8 cellular contexts compared by ENCODE assay signal in genomic region chr16:58127033-58127556, GRCh38. TPM values are rescaled to one million over a fixed set of nuclear protein-coding genes. Genes with fewer than 3 reads are reported as not detected.
DNase-seq lines count a peak whose midpoint lies in the region; ATAC-seq and TF ChIP-seq lines count a peak whose summit lies in the region.

No MANE protein-coding gene starts in this region.

- H3K27ac Mint-ChIP-seq in Calu3 (ENCODE audit: unreplicated experiment): peak overlapping the region; percentile 63

- CTCF ChIA-PET in Calu3 (lab: Charles Lee) (interaction anchor here (0.6 to 3.0 kb wide), 7 partner anchors 11 to 261 kb away, joined by 3 to 8 read pairs (median 3); no protein-coding TSS in a partner anchor), HEK293T (lab: Yijun Ruan, JAX) (interaction anchor here (0.6 to 2.4 kb wide), 8 partner anchors 9 to 102 kb away, joined by 3 to 7 read pairs (median 3); no protein-coding TSS in a partner anchor)

- no peaks in the 10 kb centered on the region for H3K9me3 Mint-ChIP-seq in Calu3 (ENCODE audit: low read depth, unreplicated experiment)

- 3% methylated on average over 7 of the region's 7 CpGs for WGBS in aorta, 2 donors

- DNase-seq in Calu3 (no peak), HEK293T (ENCODE audit: extremely low spot score) (no peak), T-helper 1 cell (peak in 3 of 5 donors; percentile 24 to 54 (median 43)), epithelial cell of esophagus (ENCODE audit: low read depth) (peak; percentile 35), omental fat pad (ENCODE audit: low spot score) (no peak), aorta (no peak), HuH-7.5 (ENCODE audit: low spot score) (no peak)

- no TSS peak for BruUV-seq in Calu3 (replicated peaks; lab: Mats Ljungman, UMichigan)

- H3K4me1 Mint-ChIP-seq in Calu3 (ENCODE audit: low read depth, unreplicated experiment): peaks cover 44% of the 10 kb centered on the region

- peaks cover 35% of the 10 kb centered on the region for H3K36me3 Mint-ChIP-seq in Calu3 (ENCODE audit: insufficient read depth, unreplicated experiment)

- H3K4me3 ChIP-seq in epithelial cell of esophagus (ENCODE audit: low read length): peak overlapping the region; percentile 11
- H3K4me3 ChIP-seq in aorta (ENCODE audit: low read length in 2 of 2): peak overlapping the region in 1 of 2 donors; percentile 38

- no peaks in the 10 kb centered on the region for H3K27me3 ChIP-seq in aorta (ENCODE audit: control insufficient read depth in 1 of 2, insufficient read depth in 2 of 2, low read length in 1 of 2)

- H3K4me1 ChIP-seq in aorta (ENCODE audit: control insufficient read depth in 1 of 2, insufficient read depth in 2 of 2, low read length in 2 of 2): peaks cover 0 to 6% of the 10 kb centered on the region in 2 donors

- intact Hi-C loops in Calu3 (cut with micrococcal nuclease; ENCODE audit: unreplicated experiment) (loop anchor here (5.0 to 10.0 kb wide), 3 partner anchors 235 to 392 kb away; partner anchors contain the start of gene KATNB1), aorta (cut with DNase I) (no loop called here)

- no peaks in the 10 kb centered on the region for H3K27me3 Mint-ChIP-seq in Calu3 (ENCODE audit: unreplicated experiment)

- peak; percentile 50 for TF ChIP-seq CTCF in Calu3 (IDR thresholded peaks at IDR 0.05; ENCODE audit: unreplicated experiment)
- TF ChIP-seq CTCF in epithelial cell of esophagus (IDR thresholded peaks at IDR 0.05; ENCODE audit: insufficient read depth, low read depth, low read length, missing control alignments): peak; percentile 40
- TF ChIP-seq CTCF in omental fat pad (IDR thresholded peaks at IDR 0.05): no peak

- H3K9me3 ChIP-seq in aorta (ENCODE audit: control insufficient read depth, low read length): no peaks in the 10 kb centered on the region

- POLR2A ChIA-PET in HEK293T (lab: Yijun Ruan, JAX): interaction anchor here (1.1 to 3.5 kb wide), 2 partner anchors 21 to 392 kb away, joined by 4 to 24 read pairs; partner anchors contain the start of gene KATNB1

- H3K27ac ChIP-seq in aorta (ENCODE audit: low read depth in 1 of 2, low read length in 2 of 2): no peak overlapping the region

- H3K36me3 ChIP-seq in aorta (ENCODE audit: control insufficient read depth in 1 of 2, insufficient read depth in 2 of 2, low read length in 1 of 2): no peaks in the 10 kb centered on the region

- peak overlapping the region; percentile 68 for H3K4me3 Mint-ChIP-seq in Calu3 (ENCODE audit: low read depth, unreplicated experiment)

- ATAC-seq in omental fat pad (ENCODE audit: low FRiP score): peak; percentile 16
- no peak for ATAC-seq in aorta (ENCODE audit: low FRiP score)
- no peak for ATAC-seq in GM18498 (IDR thresholded peaks at IDR 0.05; ENCODE audit: unreplicated experiment)

TF ChIP-seq in HEK293T, 16 proteins besides CTCF, POLR2A, EP300 and RAD21:
- TF ChIP-seq FOXK2 (IDR thresholded peaks at IDR 0.05) (0 out of 2 replicates have a peak, but pooled peaks have one; percentile 10), FOXA1 (IDR thresholded peaks at IDR 0.05) (no peak)

RNA-seq across cellular contexts. Expression of gene CFAP20, which starts 2.1 kb away (rescaled TPM):
- total RNA-seq in Calu3 (2022): 54.1 and 63.8 TPM in 2 replicates
- total RNA-seq in omental fat pad: 10 to 100 TPM; 28.5 to 39.2 (median 33.8) TPM
- 10 to 100 TPM; 16.6 to 17.9 TPM for total RNA-seq in aorta
- 10 to 100 TPM; 18.4 to 22.4 TPM for polyA plus RNA-seq in aorta

Comparison
In these comparisons a context has a peak if more than half of its experiments do, and no peak if none do; other contexts are left out.
1. DNase-seq: peak in T-helper 1 cell (3 of 5) and epithelial cell of esophagus (single experiment); none in Calu3 (single experiment), HEK293T (single experiment), omental fat pad (single experiment), aorta (0 of 2) and HuH-7.5 (single experiment).
2. CTCF ChIP-seq: peak in Calu3 (single experiment) and epithelial cell of esophagus (single experiment); none in omental fat pad (0 of 3).